Comparison of ENCODE assay signal across 8 cellular contexts in genomic region chr19:19463348-19464117, GRCh38. TPM values are rescaled to one million over a fixed set of nuclear protein-coding genes. Genes with fewer than 3 reads are reported as not detected.
DNase-seq lines count a peak whose midpoint lies in the region; ATAC-seq and TF ChIP-seq lines count a peak whose summit lies in the region.

No MANE protein-coding gene starts in this region.

- H3K4me3 ChIP-seq in BLaER1 (no peak overlapping the region), RWPE2 (ENCODE audit: severe bottlenecking) (no peak overlapping the region), osteoblast (ENCODE audit: insufficient read depth, low read length) (no peak overlapping the region), Karpas-422 (ENCODE audit: low read length) (no peak overlapping the region)

- peaks cover 71% of the 10 kb centered on the region for H4K20me1 ChIP-seq in BLaER1
- peaks cover 30% of the 10 kb centered on the region for H4K20me1 ChIP-seq in osteoblast (ENCODE audit: insufficient read depth, low read length)
- 0 out of 2 replicates have a peak, but pooled peaks cover 6% of the 10 kb centered on the region for H4K20me1 ChIP-seq in Karpas-422 (ENCODE audit: insufficient read depth, low read depth, low read length)

- H3K27me3 ChIP-seq in BLaER1 (no peaks in the 10 kb centered on the region), RWPE2 (ENCODE audit: insufficient read depth, poor library complexity, severe bottlenecking) (no peaks in the 10 kb centered on the region), osteoblast (ENCODE audit: insufficient read depth, low read length) (no peaks in the 10 kb centered on the region), Karpas-422 (ENCODE audit: low read length) (no peaks in the 10 kb centered on the region)

- H3K9me3 ChIP-seq in BLaER1 (peaks cover 47% of the 10 kb centered on the region), RWPE2 (ENCODE audit: severe bottlenecking) (peaks cover 10% of the 10 kb centered on the region), osteoblast (ENCODE audit: low read depth, low read length) (peaks cover 6% of the 10 kb centered on the region), Karpas-422 (ENCODE audit: low read length) (peaks cover 8% of the 10 kb centered on the region; the same call in 1 of the 2 replicates)

- ATAC-seq in RWPE2 (ENCODE audit: low read depth), result no peak
- no peak for ATAC-seq in HG02798 (IDR thresholded peaks at IDR 0.05; ENCODE audit: poor library complexity, unreplicated experiment)

- H3K79me2 ChIP-seq in osteoblast (ENCODE audit: insufficient read depth, low read length), result peaks cover 96% of the 10 kb centered on the region
- peaks cover 100% of the 10 kb centered on the region for H3K79me2 ChIP-seq in Karpas-422 (ENCODE audit: low read length)

- H3K36me3 ChIP-seq in BLaER1 (peaks cover 52% of the 10 kb centered on the region), RWPE2 (ENCODE audit: low read depth) (peaks cover 49% of the 10 kb centered on the region), osteoblast (ENCODE audit: insufficient read depth, low read length) (peaks cover 31% of the 10 kb centered on the region), Karpas-422 (ENCODE audit: insufficient read depth, low read length) (peaks cover 45% of the 10 kb centered on the region)

- peak overlapping the region; percentile 71; the same call in 1 of the 2 replicates for H3K9ac ChIP-seq in BLaER1
- no peak overlapping the region for H3K9ac ChIP-seq in Karpas-422 (ENCODE audit: low read length)

- TF ChIP-seq CTCF in RWPE2 (IDR thresholded peaks at IDR 0.05; ENCODE audit: poor library complexity, severe bottlenecking) (no peak), osteoblast (IDR thresholded peaks at IDR 0.05; ENCODE audit: extremely low read depth, low read depth, low read length) (no peak)

- H3K4me1 ChIP-seq in BLaER1 (peaks cover 56% of the 10 kb centered on the region), RWPE2 (ENCODE audit: insufficient read depth, poor library complexity, severe bottlenecking) (peaks cover 48% of the 10 kb centered on the region), osteoblast (ENCODE audit: insufficient read depth, low read length) (peaks cover 39% of the 10 kb centered on the region), Karpas-422 (ENCODE audit: low read length) (peaks cover 28% of the 10 kb centered on the region)

- H3K4me2 ChIP-seq in BLaER1 (peak overlapping the region; percentile 99), osteoblast (ENCODE audit: insufficient read depth, low read length) (peak overlapping the region; percentile 40), Karpas-422 (ENCODE audit: low read depth, low read length, poor library complexity, severe bottlenecking) (no peak overlapping the region)

- H3K27ac ChIP-seq in BLaER1 (peak overlapping the region; percentile 80), RWPE2 (ENCODE audit: poor library complexity, severe bottlenecking) (peak overlapping the region; percentile 29), osteoblast (ENCODE audit: low read depth, low read length) (peak overlapping the region; percentile 68), Karpas-422 (ENCODE audit: low read length) (no peak overlapping the region)

- DNase-seq in RWPE2 (ENCODE audit: low spot score) (no peak), fibroblast of gingiva (ENCODE audit: low read depth) (peak; percentile 78), osteoblast (ENCODE audit: insufficient read length, low spot score, missing footprints) (peak; percentile 92), DMS 273 (lab: John Stamatoyannopoulos, UW; ENCODE audit: unreplicated experiment) (no peak), Karpas-422 (no peak), COLO829 (ENCODE audit: low spot score) (no peak)

- no peaks in the 10 kb centered on the region for H3K9me2 ChIP-seq in Karpas-422 (replicated peaks; ENCODE audit: insufficient read depth, low read length)

- H2AFZ ChIP-seq in osteoblast (ENCODE audit: low read length) (no peak overlapping the region), Karpas-422 (ENCODE audit: low read length) (no peak overlapping the region)

RNA-seq across cellular contexts. Expression of gene TSSK6, which starts 51.8 kb away (rescaled TPM):
- total RNA-seq in osteoblast, result 2.7 and 4.3 TPM in 2 replicates
- 5.0 and 10.8 TPM in 2 replicates for total RNA-seq in Karpas-422 (2014; rRNA removed; shearing (Covaris generic); ENCODE audit: low replicate concordance)

RNA-seq across cellular contexts. Expression of gene NDUFA13, which starts 52.5 kb away (rescaled TPM):
- 160 and 202 TPM in 2 replicates for total RNA-seq in osteoblast
- 255 and 557 TPM in 2 replicates for total RNA-seq in Karpas-422 (2014; rRNA removed; shearing (Covaris generic); ENCODE audit: low replicate concordance)

RNA-seq across cellular contexts. Expression of gene GATAD2A, which starts 58.1 kb away (rescaled TPM):
- total RNA-seq in osteoblast, result 48.6 and 48.9 TPM in 2 replicates
- total RNA-seq in Karpas-422 (2014; rRNA removed; shearing (Covaris generic); ENCODE audit: low replicate concordance), result 38.4 and 63.4 TPM in 2 replicates

Comparison
In these comparisons a context has a peak if more than half of its experiments do, and no peak if none do; other contexts are left out.
1. DNase-seq: peak in fibroblast of gingiva (single experiment) and osteoblast (single experiment); none in RWPE2 (single experiment), DMS 273 (single experiment), Karpas-422 (single experiment) and COLO829 (single experiment).